ENCODE assay signal across 8 cellular contexts in genomic region chr5:100899675-100900074, GRCh38. TPM values are rescaled to one million over a fixed set of nuclear protein-coding genes. Genes with fewer than 3 reads are reported as not detected.
DNase-seq lines count a peak whose midpoint lies in the region; ATAC-seq and TF ChIP-seq lines count a peak whose summit lies in the region.
"Had no signal": no experiment of that assay in that cellular context is flagged by ENCODE, and none has a peak within 500 bp of the region (broad histone marks: within the 10 kb centered on the region; RNA-seq: fewer than 3 reads in every experiment).

No MANE protein-coding gene starts in this region.

- H2AFZ ChIP-seq in OCI-LY1 (ENCODE audit: low read length): no peak overlapping the region

- peaks cover 41% of the 10 kb centered on the region for H3K27me3 Mint-ChIP-seq in endodermal cell (ENCODE audit: insufficient read depth)

- H3K4me1 ChIP-seq in OCI-LY1 (ENCODE audit: insufficient read depth, low read length, severe bottlenecking): peaks cover 31% of the 10 kb centered on the region
- no peaks in the 10 kb centered on the region for H3K4me1 ChIP-seq in endodermal cell (ENCODE audit: control insufficient read depth, insufficient read depth, low read length)
- peaks cover 26% of the 10 kb centered on the region for H3K4me1 ChIP-seq in skeletal muscle satellite cell (ENCODE audit: control insufficient read depth, insufficient read depth, low read length)
- H3K4me1 ChIP-seq in testis: peaks cover 3% of the 10 kb centered on the region

- 90 to 100% methylated on average over 1 to 2 of the region's 2 CpGs for WGBS in endodermal cell (ENCODE audit: insufficient coverage in 1 of 2, insufficient read length in 1 of 2), 2 experiments
- 67 to 81% methylated on average over 2 of the region's 2 CpGs for WGBS in testis, 2 donors

- H3K27ac ChIP-seq in OCI-LY1 (ENCODE audit: low read depth, low read length, poor library complexity, severe bottlenecking) (peak overlapping the region; percentile 97), endodermal cell (ENCODE audit: low read depth, low read length) (no peak overlapping the region), testis (no peak overlapping the region)

- H3K79me2 ChIP-seq in OCI-LY1 (ENCODE audit: insufficient read depth, low read length): peaks cover 20% of the 10 kb centered on the region; the same call in 1 of the 2 replicates

- peaks cover 25% of the 10 kb centered on the region for H3K36me3 Mint-ChIP-seq in endodermal cell (ENCODE audit: low read depth)

- intact Hi-C loops in testis (cut with DNase I; ENCODE audit: low total_unique reads): no loop called here

- TF ChIP-seq CTCF in GM12865 (IDR thresholded peaks at IDR 0.05; ENCODE audit: insufficient read depth, low read depth, low read length, missing control alignments) (no peak), OCI-LY1 (IDR thresholded peaks at IDR 0.05; ENCODE audit: low read length) (no peak), endodermal cell (conservative IDR thresholded peaks at IDR 0.05) (no peak), testis (IDR thresholded peaks at IDR 0.05) (no peak)

- no peak for TF ChIP-seq POLR2A in testis (IDR thresholded peaks at IDR 0.05)

- H3K36me3 ChIP-seq in OCI-LY1 (ENCODE audit: insufficient read depth, low read length) (peaks cover 21% of the 10 kb centered on the region), endodermal cell (ENCODE audit: control insufficient read depth, insufficient read depth, low read length) (peaks cover 49% of the 10 kb centered on the region), skeletal muscle satellite cell (ENCODE audit: insufficient read depth, low read length) (no peaks in the 10 kb centered on the region), testis (ENCODE audit: low read depth, missing control alignments) (no peaks in the 10 kb centered on the region)

- H3K9me2 ChIP-seq in OCI-LY1 (ENCODE audit: low read depth, low read length): no peaks in the 10 kb centered on the region

- peaks cover 27% of the 10 kb centered on the region for H3K4me1 Mint-ChIP-seq in endodermal cell

- DNase-seq in GM12865 (ENCODE audit: low read depth): peak; percentile 23
- no peak for DNase-seq in endodermal cell
- no peak for DNase-seq in dermis blood vessel endothelial cell
- DNase-seq in testis: no peak
- DNase-seq: SW 1271 had no signal

- H3K9ac ChIP-seq in OCI-LY1 (ENCODE audit: low read length): peak overlapping the region; percentile 91
- H3K9ac ChIP-seq in endodermal cell (ENCODE audit: extremely low read depth, low read length, poor library complexity, severe bottlenecking): peak overlapping the region; percentile 27
- H3K9ac ChIP-seq in skeletal muscle satellite cell (ENCODE audit: low read depth, low read length): no peak overlapping the region

- H3K4me2 ChIP-seq in OCI-LY1 (ENCODE audit: low read length) (peak overlapping the region; percentile 94), skeletal muscle satellite cell (ENCODE audit: low read length) (peak overlapping the region; percentile 96)

- H3K9me3 ChIP-seq in OCI-LY1 (ENCODE audit: low read length) (no peaks in the 10 kb centered on the region), endodermal cell (ENCODE audit: control insufficient read depth, low read length) (no peaks in the 10 kb centered on the region), skeletal muscle satellite cell (replicated peaks; ENCODE audit: low read length) (no peaks in the 10 kb centered on the region), testis (no peaks in the 10 kb centered on the region)

- no peaks in the 10 kb centered on the region for H3K27me3 ChIP-seq in OCI-LY1 (ENCODE audit: insufficient read depth, low read length)
- no peaks in the 10 kb centered on the region for H3K27me3 ChIP-seq in endodermal cell (ENCODE audit: control insufficient read depth, insufficient read depth, low read length, poor library complexity, severe bottlenecking)
- H3K27me3 ChIP-seq in skeletal muscle satellite cell (ENCODE audit: control insufficient read depth, insufficient read depth, low read length): peaks cover 2% of the 10 kb centered on the region
- H3K27me3 ChIP-seq in testis: no peaks in the 10 kb centered on the region

- H3K4me3 ChIP-seq in GM12865 (ENCODE audit: low read depth, low read length) (peak overlapping the region; percentile 79), OCI-LY1 (ENCODE audit: low read depth, low read length, poor library complexity, severe bottlenecking) (peak overlapping the region; percentile 87), endodermal cell (ENCODE audit: low read length) (peak overlapping the region; percentile 86), skeletal muscle satellite cell (ENCODE audit: low read length) (peak overlapping the region; percentile 76), testis (peak overlapping the region in 1 of 2 donors; percentile 54)

- H3K9me3 Mint-ChIP-seq in endodermal cell: peaks cover 2% of the 10 kb centered on the region

- no peaks in the 10 kb centered on the region for H4K20me1 ChIP-seq in OCI-LY1 (ENCODE audit: insufficient read depth, low read length)

- peak overlapping the region; percentile 76 for H3K4me3 Mint-ChIP-seq in endodermal cell

- no peak for ATAC-seq in HG03175 (IDR thresholded peaks at IDR 0.05; ENCODE audit: unreplicated experiment)

- peak overlapping the region; percentile 12 for H3K27ac Mint-ChIP-seq in endodermal cell

- H3F3A ChIP-seq in OCI-LY1 (ENCODE audit: insufficient read depth, low read length): peaks cover 4% of the 10 kb centered on the region; the same call in 1 of the 2 replicates

RNA-seq across cellular contexts. Expression of gene ST8SIA4, which starts 3.4 kb away (rescaled TPM):
- total RNA-seq in endodermal cell (10 to 100 TPM; 25.2 to 47.0 TPM), dermis blood vessel endothelial cell (3.1 and 4.3 TPM in 2 replicates), testis (under 1 TPM; 0.39 to 0.93 TPM)
- polyA plus RNA-seq in endodermal cell (2013, experiment 1 of 2): 11.6 TPM
- polyA plus RNA-seq in endodermal cell (2013, experiment 2 of 2): 16.9 TPM
- under 0.01 and 0.22 TPM in 2 replicates for total RNA-seq in skeletal muscle satellite cell (2012; rRNA removed)
- 0.94 TPM for polyA plus RNA-seq in testis (ENCODE audit: insufficient read depth, low read depth, low replicate concordance)
